Comparison of ENCODE assay signal across 1 cellular context in the genomic region with DNA sequence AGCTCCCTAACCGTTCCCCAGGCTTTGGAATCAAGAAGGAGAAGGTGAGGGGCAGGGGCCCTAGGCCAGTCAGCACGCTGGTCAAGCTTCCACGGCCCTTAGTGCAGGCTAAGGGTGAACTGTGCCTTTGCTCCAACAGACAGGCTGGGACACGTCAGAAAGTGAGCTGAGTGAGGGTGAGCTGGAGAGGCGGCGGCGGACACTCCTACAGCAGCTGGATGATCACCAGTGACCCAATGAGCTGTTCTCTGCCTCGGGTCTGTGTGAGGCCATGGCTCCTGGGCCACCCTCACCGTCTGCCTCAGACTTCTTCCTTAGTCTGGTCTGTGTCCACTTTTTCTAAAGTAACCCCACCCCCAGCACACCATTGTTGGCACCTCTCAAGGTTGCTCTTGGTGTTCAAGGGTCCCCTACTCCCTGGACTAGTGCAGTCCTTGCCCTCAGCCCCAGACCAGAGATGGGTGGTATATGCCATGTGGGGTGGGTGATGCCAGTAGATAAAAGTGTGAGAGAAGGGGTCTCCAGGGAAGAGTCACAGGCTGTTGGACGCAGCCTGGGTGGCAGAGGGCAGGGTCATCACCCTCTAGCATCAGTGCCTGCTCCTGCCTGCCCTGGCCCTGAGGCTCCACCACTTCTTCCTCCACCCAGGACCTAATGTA.
TF ChIP-seq lines count a peak whose summit lies in the region.

No MANE protein-coding gene starts in this region.

TF ChIP-seq in endothelial cell of umbilical vein, 7 proteins besides CTCF, POLR2A, EP300 and RAD21:
- no peak for TF ChIP-seq MYC (IDR thresholded peaks at IDR 0.05; ENCODE audit: low read depth, low read length)
- TF ChIP-seq, protein P1, sequence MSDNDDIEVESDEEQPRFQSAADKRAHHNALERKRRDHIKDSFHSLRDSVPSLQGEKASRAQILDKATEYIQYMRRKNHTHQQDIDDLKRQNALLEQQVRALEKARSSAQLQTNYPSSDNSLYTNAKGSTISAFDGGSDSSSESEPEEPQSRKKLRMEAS (IDR thresholded peaks at IDR 0.05; ENCODE audit: insufficient read depth, insufficient read length) = no peak
- no peak for TF ChIP-seq POLR2AphosphoS5 (IDR thresholded peaks at IDR 0.05; ENCODE audit: insufficient read depth, low read depth, low read length)
- TF ChIP-seq JUN (IDR thresholded peaks at IDR 0.05; ENCODE audit: borderline replicate concordance, insufficient read depth, insufficient read length, low read depth) = no peak
- no peak for TF ChIP-seq FOS (IDR thresholded peaks at IDR 0.05; ENCODE audit: borderline replicate concordance, insufficient read depth, low read length)
- no peak for TF ChIP-seq EZH2 (IDR thresholded peaks at IDR 0.05; ENCODE audit: borderline replicate concordance, low read depth, low read length, severe bottlenecking)
- no peak for TF ChIP-seq GATA2 (IDR thresholded peaks at IDR 0.05; ENCODE audit: insufficient read depth, insufficient read length, low read depth, low read length)
